20 cellular contexts compared by ENCODE assay signal in genomic region chr6:169623975-169624374, GRCh38.
"Had no signal": no experiment of that assay in that cellular context is flagged by ENCODE, and none has a peak within 500 bp of the region (broad histone marks: within the 10 kb centered on the region; RNA-seq: fewer than 3 reads in every experiment).

No MANE protein-coding gene starts in this region.

- H3K4me3 ChIP-seq: adrenal gland, body of pancreas, PC-9 had no signal

- H3K27ac Mint-ChIP-seq: activated naive CD8-positive, alpha-beta T cell treated with anti-CD3 and anti-CD28 coated beads, Interleukin-2, amount 10 ng/mL, durations not matched to agents 7 days and 5 days; activated T-cell treated with anti-CD3 and anti-CD28 coated beads, Interleukin-2, amount 50 U/mL, for 72 hours; T-helper 1 cell treated with Interleukin-12 subunit alpha and Interleukin-12 subunit beta and Interleukin-4 antibody, amounts not matched to agents 30 μg/mL and 1 μg/mL, for 36 hours had no signal

- H3K27ac ChIP-seq: adrenal gland, body of pancreas had no signal

- H3K36me3 Mint-ChIP-seq: activated naive CD8-positive, alpha-beta T cell treated with anti-CD3 and anti-CD28 coated beads, Interleukin-2, amount 10 ng/mL, durations not matched to agents 7 days and 5 days had no signal

- H3K9me3 ChIP-seq: adrenal gland, body of pancreas had no signal

- ATAC-seq: activated CD4-positive, CD25-positive, alpha-beta regulatory T cell treated with anti-CD3 and anti-CD28 coated beads, Interleukin-2, amount 50 U/mL, for 24 hours; activated CD8-positive, alpha-beta T cell treated with anti-CD3 and anti-CD28 coated beads for 36 hours; activated T-cell treated with anti-CD3 and anti-CD28 coated beads, Interleukin-2, amount 50 U/mL, for 72 hours; body of pancreas had no signal

- H3K27me3 Mint-ChIP-seq: activated CD8-positive, alpha-beta T cell treated with anti-CD3 and anti-CD28 coated beads for 36 hours; activated naive CD8-positive, alpha-beta T cell treated with anti-CD3 and anti-CD28 coated beads, Interleukin-2, amount 10 ng/mL, durations not matched to agents 7 days and 5 days had no signal

- H3K9me3 Mint-ChIP-seq: activated CD8-positive, alpha-beta T cell treated with anti-CD3 and anti-CD28 coated beads for 36 hours; activated T-cell treated with anti-CD3 and anti-CD28 coated beads, Interleukin-2, amount 50 U/mL, for 72 hours; T-helper 1 cell treated with Interleukin-12 subunit alpha and Interleukin-12 subunit beta and Interleukin-4 antibody, amounts not matched to agents 30 μg/mL and 1 μg/mL, for 36 hours had no signal

- H3K4me1 ChIP-seq: adrenal gland, body of pancreas had no signal

- DNase-seq: activated CD4-positive, alpha-beta T cell treated with anti-CD3 and anti-CD28 coated beads for 4 hours; activated CD8-positive, alpha-beta memory T cell treated with anti-CD3 and anti-CD28 coated beads, Interleukin-2, amount 50 U/mL, for 4 hours; activated CD8-positive, alpha-beta T cell treated with anti-CD3 and anti-CD28 coated beads for 36 hours; activated naive CD4-positive, alpha-beta T cell treated with anti-CD3 and anti-CD28 coated beads, Interleukin-2, amount 50 U/mL, for 16 hours; activated naive CD8-positive, alpha-beta T cell treated with anti-CD3 and anti-CD28 coated beads, Interleukin-2, amount 10 ng/mL, durations not matched to agents 7 days and 5 days; activated T-cell treated with anti-CD3 and anti-CD28 coated beads, Interleukin-2, amount 50 U/mL, for 72 hours; adrenal gland; anterior cingulate cortex; body of pancreas; KG1; NCI-H1048; NCI-H146; NCI-H187 treated with DMSO at 0.1 percent for 48 hours; NCI-H2081 treated with DMSO at 0.1 percent for 48 hours; NCI-H446; NCI-H524; PC-9; SHP77 treated with DMSO at 0.1 percent for 48 hours had no signal

- H3K27me3 ChIP-seq: adrenal gland, body of pancreas had no signal

- H3K36me3 ChIP-seq: adrenal gland had no signal

- H3K4me3 Mint-ChIP-seq: activated CD8-positive, alpha-beta T cell treated with anti-CD3 and anti-CD28 coated beads for 36 hours; activated naive CD8-positive, alpha-beta T cell treated with anti-CD3 and anti-CD28 coated beads, Interleukin-2, amount 10 ng/mL, durations not matched to agents 7 days and 5 days; activated T-cell treated with anti-CD3 and anti-CD28 coated beads, Interleukin-2, amount 50 U/mL, for 72 hours; T-helper 1 cell treated with Interleukin-12 subunit alpha and Interleukin-12 subunit beta and Interleukin-4 antibody, amounts not matched to agents 30 μg/mL and 1 μg/mL, for 36 hours had no signal
